Comparison of ENCODE assay signal across 27 cellular contexts in genomic region chr15:47997170-47997569, GRCh38.
"Had no signal": no experiment of that assay in that cellular context is flagged by ENCODE, and none has a peak within 500 bp of the region (broad histone marks: within the 10 kb centered on the region; RNA-seq: fewer than 3 reads in every experiment).

No MANE protein-coding gene starts in this region.

- H3K9ac ChIP-seq: neural progenitor cell had no signal

- H3K4me2 ChIP-seq: neural progenitor cell had no signal

- H3K4me1 ChIP-seq: ascending aorta, gastrocnemius medialis, neural progenitor cell, right atrium auricular region, tibial nerve had no signal

- DNase-seq: activated CD4-positive, alpha-beta memory T cell treated with anti-CD3 and anti-CD28 coated beads for 36 hours; activated CD4-positive, alpha-beta T cell treated with anti-CD3 and anti-CD28 coated beads, Interleukin-2, amount 10 ng/mL, durations not matched to agents 24 days and 14 days; activated CD4-positive, CD25-positive, alpha-beta regulatory T cell treated with anti-CD3 and anti-CD28 coated beads, Interleukin-2, amount 50 U/mL, for 72 hours; activated CD8-positive, alpha-beta memory T cell treated with anti-CD3 and anti-CD28 coated beads, Interleukin-2, amount 50 U/mL, for 4 hours; activated effector memory CD4-positive, alpha-beta T cell treated with anti-CD3 and anti-CD28 coated beads, Interleukin-2, amount 50 U/mL, for 16 hours; activated naive CD4-positive, alpha-beta T cell treated with anti-CD3 and anti-CD28 coated beads for 36 hours; activated naive CD8-positive, alpha-beta T cell treated with anti-CD3 and anti-CD28 coated beads for 36 hours; activated T-cell treated with anti-CD3 and anti-CD28 coated beads, Interleukin-2, amount 50 U/mL, for 1 hour; cerebellar nuclear complex; effector memory CD8-positive, alpha-beta T cell; erythroblast; gastrocnemius medialis; glutamatergic neuron; islet precursor cell; left ventricle myocardium superior; midbrain; natural killer cell; occipital lobe; stimulated activated CD4-positive, alpha-beta T cell treated with anti-CD3 and anti-CD28 coated beads, Interleukin-2, amount 100 ng/mL, for 48 hours; stimulated activated naive CD4-positive, alpha-beta T cell treated with Interleukin-2 at 50 U/mL for 16 hours; T-helper 9 cell had no signal

- H3K36me3 ChIP-seq: ascending aorta, cardiac muscle cell, gastrocnemius medialis, neural progenitor cell, right atrium auricular region, tibial nerve had no signal

- ATAC-seq: effector memory CD8-positive, alpha-beta T cell; gastrocnemius medialis; left ventricle myocardium superior; natural killer cell had no signal

- H3K27ac ChIP-seq: ascending aorta, cardiac muscle cell, coronary artery, gastrocnemius medialis, neural progenitor cell, right atrium auricular region, tibial nerve had no signal

- H3K9me3 ChIP-seq: ascending aorta, gastrocnemius medialis, right atrium auricular region, tibial nerve had no signal

- H3K27me3 ChIP-seq: ascending aorta, cardiac muscle cell, gastrocnemius medialis, neural progenitor cell, right atrium auricular region, tibial nerve had no signal

- H3K4me3 ChIP-seq: ascending aorta, cardiac muscle cell, coronary artery, gastrocnemius medialis, neural progenitor cell, right atrium auricular region, tibial nerve had no signal
